ENCODE assay signal across 21 cellular contexts in the genomic region with DNA sequence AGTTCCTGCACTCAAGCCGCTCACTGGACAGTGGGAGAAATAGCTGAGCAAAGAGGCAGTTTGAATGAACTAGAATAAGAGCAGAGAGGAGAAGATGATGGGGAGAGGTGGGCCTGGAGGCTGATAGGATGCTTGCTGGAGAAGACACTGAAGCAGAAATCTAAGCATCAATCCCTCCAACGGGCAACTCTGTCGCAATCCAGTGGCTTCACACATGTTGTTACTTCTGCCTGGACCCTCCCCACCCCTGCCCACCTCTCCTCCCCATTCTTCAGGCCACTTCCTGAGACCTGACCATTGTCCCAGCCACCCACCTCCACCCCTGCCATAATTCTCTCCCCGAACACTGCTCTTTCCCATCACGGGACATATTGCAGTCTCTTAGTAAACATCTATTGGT.
A peak's percentile ranks its signal among the peaks of the same experiment; 100 is the strongest.
DNase-seq lines count a peak whose midpoint lies in the region; ATAC-seq, FAIRE-seq and TF ChIP-seq lines count a peak whose summit lies in the region.
"Had no signal": no experiment of that assay in that cellular context is flagged by ENCODE, and none has a peak within 500 bp of the region (broad histone marks: within the 10 kb centered on the region; RNA-seq: fewer than 3 reads in every experiment).

No MANE protein-coding gene starts in this region.

- H3K4me3 ChIP-seq in A549, result no peak overlapping the region
- H3K4me3 ChIP-seq in CD4-positive, CD25-positive, alpha-beta regulatory T cell (ENCODE audit: low read depth, low read length), result no peak overlapping the region
- H3K4me3 ChIP-seq in CD8-positive, alpha-beta T cell (ENCODE audit: low read depth, low read length), result no peak overlapping the region
- H3K4me3 ChIP-seq in GM23248, result no peak overlapping the region
- H3K4me3 ChIP-seq: K562 had no signal

- H3K9me3 Mint-ChIP-seq in CD4-positive, CD25-positive, alpha-beta regulatory T cell, result peaks cover 0 to 1% (median 0%) of the 10 kb centered on the region in 7 donors
- no peaks in the 10 kb centered on the region for H3K9me3 Mint-ChIP-seq in CD8-positive, alpha-beta T cell
- H3K9me3 Mint-ChIP-seq: CD4-positive, alpha-beta T cell had no signal

- no peak overlapping the region for H2AFZ ChIP-seq in GM23248

- DNase-seq in A549 (ENCODE audit: low read depth in 1 of 2, low spot score in 1 of 2) (no peak), NCI-H2107 (lab: John Stamatoyannopoulos, UW) (no peak), GM23248 (no peak)
- DNase-seq in CD4-positive, CD25-positive, alpha-beta regulatory T cell, result no peak
- no peak for DNase-seq in CD8-positive, alpha-beta T cell
- DNase-seq: ACHN; Calu3; CD4-positive, alpha-beta T cell; DMS79; NCI-H1105; NCI-H1694; NCI-H226; NCI-H524 treated with DMSO at 0.1 percent for 48 hours; SIG-M5 had no signal

- 89% methylated on average over 5 of the region's 5 CpGs for WGBS in A549 (ENCODE audit: missing lambda C conversion rate)
- 74 to 82% methylated on average over 5 of the region's 5 CpGs for WGBS in GM23248 (ENCODE audit: low coverage in 1 of 2, low lambda C conversion rate in 2 of 2, missing lambda C conversion rate in 2 of 2), 2 experiments

- no peaks in the 10 kb centered on the region for H3F3A ChIP-seq in GM23248 (ENCODE audit: insufficient read depth)

- CTCF ChIA-PET in A549 (lab: Yijun Ruan, JAX), result no interaction called here
- CTCF ChIA-PET in CD8-positive, alpha-beta T cell (lab: Charles Lee), result no interaction called here

- H3K27me3 ChIP-seq in CD4-positive, CD25-positive, alpha-beta regulatory T cell (ENCODE audit: control insufficient read depth, insufficient read depth, low read length), result no peaks in the 10 kb centered on the region
- H3K27me3 ChIP-seq in layer of hippocampus (ENCODE audit: control insufficient read depth, insufficient read depth, low read length) (no peaks in the 10 kb centered on the region), GM23248 (replicated peaks; ENCODE audit: insufficient read depth) (no peaks in the 10 kb centered on the region)
- no peaks in the 10 kb centered on the region for H3K27me3 ChIP-seq in CD8-positive, alpha-beta T cell (ENCODE audit: insufficient read depth, low read length)

- in situ Hi-C loops in GM23248 (cut with MboI), result no loop called here

- intact Hi-C loops in CD8-positive, alpha-beta T cell (cut with DNase I, micrococcal nuclease), result no loop called here

- H3K4me1 ChIP-seq in A549, result peaks cover 32% of the 10 kb centered on the region
- peaks cover 32% of the 10 kb centered on the region for H3K4me1 ChIP-seq in CD4-positive, CD25-positive, alpha-beta regulatory T cell (ENCODE audit: control insufficient read depth, insufficient read depth, low read length, poor library complexity, severe bottlenecking)
- H3K4me1 ChIP-seq in CD8-positive, alpha-beta T cell (ENCODE audit: insufficient read depth, low read length), result peaks cover 24% of the 10 kb centered on the region
- H3K4me1 ChIP-seq in GM23248 (ENCODE audit: insufficient read depth), result peaks cover 3% of the 10 kb centered on the region; the same call in 1 of the 2 replicates

- no peaks in the 10 kb centered on the region for H3K36me3 ChIP-seq in CD4-positive, CD25-positive, alpha-beta regulatory T cell (ENCODE audit: control insufficient read depth, insufficient read depth, low read length)
- H3K36me3 ChIP-seq in CD8-positive, alpha-beta T cell (ENCODE audit: insufficient read depth, low read length), result no peaks in the 10 kb centered on the region
- no peaks in the 10 kb centered on the region for H3K36me3 ChIP-seq in GM23248 (ENCODE audit: low read depth)

- peaks cover 7 to 31% (median 22%) of the 10 kb centered on the region in 4 donors for H3K4me1 Mint-ChIP-seq in CD4-positive, CD25-positive, alpha-beta regulatory T cell
- H3K4me1 Mint-ChIP-seq in CD8-positive, alpha-beta T cell (ENCODE audit: low read depth), result peaks cover 31% of the 10 kb centered on the region

- no peak for FAIRE-seq in A549 (lab: Jason Lieb, UNC)
- FAIRE-seq: G401.6, K562, RCC 7860 had no signal

- TF ChIP-seq CTCF in A549 (IDR thresholded peaks at IDR 0.05) (no peak), VCaP (conservative IDR thresholded peaks at IDR 0.05) (no peak)
- no peak for TF ChIP-seq CTCF in CD8-positive, alpha-beta T cell (IDR thresholded peaks at IDR 0.05)

- TF ChIP-seq POLR2A in A549 (IDR thresholded peaks at IDR 0.05; ENCODE audit: low read length), result no peak

- no peaks in the 10 kb centered on the region for H3K9me3 ChIP-seq in A549
- H3K9me3 ChIP-seq in CD4-positive, CD25-positive, alpha-beta regulatory T cell (ENCODE audit: control insufficient read depth in 2 of 2, low read length in 2 of 2), result no peaks in the 10 kb centered on the region
- no peaks in the 10 kb centered on the region for H3K9me3 ChIP-seq in CD8-positive, alpha-beta T cell (ENCODE audit: low read length)
- no peaks in the 10 kb centered on the region for H3K9me3 ChIP-seq in GM23248 (ENCODE audit: low read depth)

- H3K9ac ChIP-seq in GM23248, result no peak overlapping the region

- H3K79me2 ChIP-seq in GM23248 (ENCODE audit: insufficient read depth), result no peaks in the 10 kb centered on the region

- H3K36me3 Mint-ChIP-seq in CD4-positive, CD25-positive, alpha-beta regulatory T cell, result no peaks in the 10 kb centered on the region
- no peaks in the 10 kb centered on the region for H3K36me3 Mint-ChIP-seq in CD8-positive, alpha-beta T cell

- no peaks in the 10 kb centered on the region for H4K20me1 ChIP-seq in GM23248 (ENCODE audit: insufficient read depth)

- H3K27ac Mint-ChIP-seq in CD4-positive, CD25-positive, alpha-beta regulatory T cell, result peak overlapping the region in 2 of 3 donors; percentile 48 to 72
- H3K27ac Mint-ChIP-seq in CD8-positive, alpha-beta T cell, result no peak overlapping the region

- no peak for TF ChIP-seq EP300 in A549 (IDR thresholded peaks at IDR 0.05)

- no peaks in the 10 kb centered on the region for H3K27me3 Mint-ChIP-seq in CD4-positive, CD25-positive, alpha-beta regulatory T cell
- no peaks in the 10 kb centered on the region for H3K27me3 Mint-ChIP-seq in CD8-positive, alpha-beta T cell (ENCODE audit: low read depth)
- H3K27me3 Mint-ChIP-seq: CD4-positive, alpha-beta T cell had no signal

- POLR2A ChIA-PET in A549 (lab: Yijun Ruan, JAX), result no interaction called here
- POLR2A ChIA-PET in CD8-positive, alpha-beta T cell (lab: Charles Lee), result no interaction called here

- H3K4me2 ChIP-seq in A549 (no peak overlapping the region), GM23248 (ENCODE audit: unreplicated experiment) (no peak overlapping the region)

- H3K9me2 ChIP-seq in GM23248 (ENCODE audit: insufficient read depth), result no peaks in the 10 kb centered on the region

- ATAC-seq in A549, result no peak; a peak in 1 of 6 replicates
- ATAC-seq in CD4-positive, CD25-positive, alpha-beta regulatory T cell (ENCODE audit: low read depth in 2 of 2), result no peak
- no peak for ATAC-seq in CD8-positive, alpha-beta T cell
- no peak for ATAC-seq in GM21529 (IDR thresholded peaks at IDR 0.05; ENCODE audit: unreplicated experiment)
- ATAC-seq: HCT116 had no signal

- TF ChIP-seq RAD21 in A549 (conservative IDR thresholded peaks at IDR 0.05 in 1 of 2, IDR thresholded peaks at IDR 0.05 in 1 of 2), result no peak

- H3K27ac ChIP-seq in A549 (peak overlapping the region; percentile 57 to 67; a peak in 3 of 6 replicates), VCaP (peak overlapping the region; percentile 98), layer of hippocampus (ENCODE audit: low read depth, low read length) (peak overlapping the region; percentile 35), GM23248 (no peak overlapping the region)
- no peak overlapping the region for H3K27ac ChIP-seq in CD4-positive, CD25-positive, alpha-beta regulatory T cell (ENCODE audit: insufficient read depth, low read length, poor library complexity, severe bottlenecking)
- H3K27ac ChIP-seq in CD8-positive, alpha-beta T cell (ENCODE audit: low read depth, low read length), result no peak overlapping the region

- no peak overlapping the region for H3K4me3 Mint-ChIP-seq in CD4-positive, CD25-positive, alpha-beta regulatory T cell
- H3K4me3 Mint-ChIP-seq in CD8-positive, alpha-beta T cell, result no peak overlapping the region
- H3K4me3 Mint-ChIP-seq: CD4-positive, alpha-beta T cell had no signal

TF ChIP-seq in A549, 52 proteins besides CTCF, POLR2A, EP300 and RAD21:
- TF ChIP-seq, protein P1, sequence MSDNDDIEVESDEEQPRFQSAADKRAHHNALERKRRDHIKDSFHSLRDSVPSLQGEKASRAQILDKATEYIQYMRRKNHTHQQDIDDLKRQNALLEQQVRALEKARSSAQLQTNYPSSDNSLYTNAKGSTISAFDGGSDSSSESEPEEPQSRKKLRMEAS (IDR thresholded peaks at IDR 0.05), result no peak
- TF ChIP-seq CEBPB (IDR thresholded peaks at IDR 0.05) (no peak), NFE2L2 (conservative IDR thresholded peaks at IDR 0.05; ENCODE audit: low read length) (no peak), HEYL (CRISPR knock-in tag; IDR thresholded peaks at IDR 0.05) (no peak), HOXB13 (CRISPR knock-in tag; IDR thresholded peaks at IDR 0.05; ENCODE audit: low read depth) (no peak)

Comparison
In these comparisons a context has a peak if more than half of its experiments do, and no peak if none do; other contexts are left out.
1. H3K27ac ChIP-seq: peak in A549 (2 of 2), VCaP (single experiment) and layer of hippocampus (single experiment); none in CD4-positive, CD25-positive, alpha-beta regulatory T cell (single experiment), CD8-positive, alpha-beta T cell (single experiment) and GM23248 (single experiment).